Comparison of ENCODE assay signal across 33 cellular contexts in the genomic region with DNA sequence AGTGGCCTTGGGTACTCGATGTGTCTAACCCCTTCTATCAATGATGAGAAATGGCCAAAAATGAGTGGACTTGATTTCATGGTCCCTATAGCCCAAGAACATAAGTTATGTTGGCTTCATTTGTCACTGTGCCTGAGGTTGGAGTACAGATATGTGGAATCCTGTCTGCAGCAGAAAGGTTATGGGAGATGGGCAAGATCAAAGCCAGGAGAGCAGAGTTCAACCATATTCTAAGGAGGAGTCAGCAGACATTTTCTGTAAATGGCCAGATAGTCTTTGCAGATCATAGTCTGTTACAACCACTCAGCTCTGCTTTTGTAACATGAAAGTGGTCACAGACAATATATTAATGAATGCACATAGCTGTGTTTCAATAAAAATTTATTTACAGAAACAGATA.
"Had no signal": no experiment of that assay in that cellular context is flagged by ENCODE, and none has a peak within 500 bp of the region (broad histone marks: within the 10 kb centered on the region; RNA-seq: fewer than 3 reads in every experiment).

No MANE protein-coding gene starts in this region.

- H3K4me3 Mint-ChIP-seq: activated CD4-positive, alpha-beta memory T cell treated with anti-CD3 and anti-CD28 coated beads, Interleukin-2, amount 10 ng/mL, durations not matched to agents 7 days and 5 days; activated CD4-positive, alpha-beta T cell treated with anti-CD3 and anti-CD28 coated beads for 36 hours; activated CD4-positive, alpha-beta T cell treated with anti-CD3 and anti-CD28 coated beads, Interleukin-2, amount 10 ng/mL, durations not matched to agents 7 days and 5 days; activated CD8-positive, alpha-beta memory T cell treated with anti-CD3 and anti-CD28 coated beads, Interleukin-2, amount 10 ng/mL, durations not matched to agents 7 days and 5 days; activated CD8-positive, alpha-beta T cell treated with anti-CD3 and anti-CD28 coated beads, Interleukin-2, amount 10 ng/mL, durations not matched to agents 7 days and 5 days; activated naive CD4-positive, alpha-beta T cell treated with anti-CD3 and anti-CD28 coated beads, Interleukin-2, amount 10 ng/mL, durations not matched to agents 7 days and 5 days; activated naive CD4-positive, alpha-beta T cell treated with anti-CD3 and anti-CD28 coated beads, Interleukin-2, amount 50 U/mL, for 24 hours; activated naive CD8-positive, alpha-beta T cell; activated naive CD8-positive, alpha-beta T cell treated with anti-CD3 and anti-CD28 coated beads, Interleukin-2, amount 10 ng/mL, durations not matched to agents 7 days and 5 days; activated naive CD8-positive, alpha-beta T cell treated with anti-CD3 and anti-CD28 coated beads, Interleukin-2, amount 50 U/mL, for 24 hours; activated T-cell treated with anti-CD3 and anti-CD28 coated beads, Interleukin-2, amount 50 U/mL, for 24 hours; T-cell; T-helper 17 cell; T-helper 2 cell treated with Interferon-gamma antibody and Interleukin-4, amounts not matched to agents 5 μg/mL and 100 μg/mL, for 36 hours; WTC11 had no signal

- H3K27me3 ChIP-seq: ascending aorta, brain microvascular endothelial cell, breast epithelium had no signal

- H3K4me1 Mint-ChIP-seq: activated CD4-positive, alpha-beta memory T cell treated with anti-CD3 and anti-CD28 coated beads, Interleukin-2, amount 10 ng/mL, durations not matched to agents 7 days and 5 days; activated CD4-positive, alpha-beta T cell treated with anti-CD3 and anti-CD28 coated beads for 36 hours; activated CD4-positive, alpha-beta T cell treated with anti-CD3 and anti-CD28 coated beads, Interleukin-2, amount 10 ng/mL, durations not matched to agents 7 days and 5 days; activated CD8-positive, alpha-beta memory T cell treated with anti-CD3 and anti-CD28 coated beads, Interleukin-2, amount 10 ng/mL, durations not matched to agents 7 days and 5 days; activated naive CD4-positive, alpha-beta T cell treated with anti-CD3 and anti-CD28 coated beads, Interleukin-2, amount 10 ng/mL, durations not matched to agents 7 days and 5 days; activated naive CD4-positive, alpha-beta T cell treated with anti-CD3 and anti-CD28 coated beads, Interleukin-2, amount 50 U/mL, for 24 hours; activated naive CD8-positive, alpha-beta T cell treated with anti-CD3 and anti-CD28 coated beads, Interleukin-2, amount 10 ng/mL, durations not matched to agents 7 days and 5 days; activated naive CD8-positive, alpha-beta T cell treated with anti-CD3 and anti-CD28 coated beads, Interleukin-2, amount 50 U/mL, for 24 hours; T-cell; T-helper 17 cell had no signal

- H3K36me3 Mint-ChIP-seq: activated CD8-positive, alpha-beta memory T cell treated with anti-CD3 and anti-CD28 coated beads, Interleukin-2, amount 10 ng/mL, durations not matched to agents 7 days and 5 days; activated naive CD4-positive, alpha-beta T cell treated with anti-CD3 and anti-CD28 coated beads, Interleukin-2, amount 10 ng/mL, durations not matched to agents 7 days and 5 days; activated naive CD4-positive, alpha-beta T cell treated with anti-CD3 and anti-CD28 coated beads, Interleukin-2, amount 50 U/mL, for 24 hours; activated naive CD8-positive, alpha-beta T cell; activated naive CD8-positive, alpha-beta T cell treated with anti-CD3 and anti-CD28 coated beads, Interleukin-2, amount 10 ng/mL, durations not matched to agents 7 days and 5 days; T-cell; WTC11 had no signal

- H3K9me3 ChIP-seq: ascending aorta, breast epithelium had no signal

- H3K9me3 Mint-ChIP-seq: activated CD4-positive, alpha-beta memory T cell treated with anti-CD3 and anti-CD28 coated beads, Interleukin-2, amount 10 ng/mL, durations not matched to agents 7 days and 5 days; activated CD4-positive, alpha-beta T cell treated with anti-CD3 and anti-CD28 coated beads, Interleukin-2, amount 10 ng/mL, durations not matched to agents 7 days and 5 days; activated naive CD4-positive, alpha-beta T cell treated with anti-CD3 and anti-CD28 coated beads, Interleukin-2, amount 10 ng/mL, durations not matched to agents 7 days and 5 days; activated naive CD4-positive, alpha-beta T cell treated with anti-CD3 and anti-CD28 coated beads, Interleukin-2, amount 50 U/mL, for 24 hours; activated naive CD8-positive, alpha-beta T cell treated with anti-CD3 and anti-CD28 coated beads, Interleukin-2, amount 10 ng/mL, durations not matched to agents 7 days and 5 days; activated naive CD8-positive, alpha-beta T cell treated with anti-CD3 and anti-CD28 coated beads, Interleukin-2, amount 50 U/mL, for 24 hours; activated T-cell treated with anti-CD3 and anti-CD28 coated beads, Interleukin-2, amount 50 U/mL, for 24 hours; activated T-helper 2 cell treated with anti-CD3 and anti-CD28 coated beads, Interferon-gamma antibody, Interleukin-2, Interleukin-4, amounts not matched to agents 10 μg/mL and 5 μg/mL and 100 μg/mL, durations not matched to agents 14 hours and 24 hours and 36 hours; T-cell; T-helper 2 cell treated with Interferon-gamma antibody and Interleukin-4, amounts not matched to agents 5 μg/mL and 100 μg/mL, for 36 hours; WTC11 had no signal

- H3K27ac ChIP-seq: ascending aorta, brain microvascular endothelial cell, breast epithelium, WERI-Rb-1 had no signal

- H3K36me3 ChIP-seq: ascending aorta, brain microvascular endothelial cell, breast epithelium, WERI-Rb-1 had no signal

- H3K27me3 Mint-ChIP-seq: activated CD4-positive, alpha-beta memory T cell treated with anti-CD3 and anti-CD28 coated beads, Interleukin-2, amount 10 ng/mL, durations not matched to agents 7 days and 5 days; activated CD4-positive, alpha-beta T cell treated with anti-CD3 and anti-CD28 coated beads for 36 hours; activated CD8-positive, alpha-beta memory T cell treated with anti-CD3 and anti-CD28 coated beads, Interleukin-2, amount 10 ng/mL, durations not matched to agents 7 days and 5 days; activated naive CD4-positive, alpha-beta T cell treated with anti-CD3 and anti-CD28 coated beads, Interleukin-2, amount 10 ng/mL, durations not matched to agents 7 days and 5 days; activated naive CD8-positive, alpha-beta T cell treated with anti-CD3 and anti-CD28 coated beads, Interleukin-2, amount 10 ng/mL, durations not matched to agents 7 days and 5 days; activated naive CD8-positive, alpha-beta T cell treated with anti-CD3 and anti-CD28 coated beads, Interleukin-2, amount 50 U/mL, for 24 hours; T-helper 17 cell had no signal

- H3K27ac Mint-ChIP-seq: activated CD4-positive, alpha-beta memory T cell treated with anti-CD3 and anti-CD28 coated beads, Interleukin-2, amount 10 ng/mL, durations not matched to agents 7 days and 5 days; activated CD4-positive, alpha-beta T cell treated with anti-CD3 and anti-CD28 coated beads for 36 hours; activated CD4-positive, alpha-beta T cell treated with anti-CD3 and anti-CD28 coated beads, Interleukin-2, amount 10 ng/mL, durations not matched to agents 7 days and 5 days; activated CD8-positive, alpha-beta memory T cell treated with anti-CD3 and anti-CD28 coated beads, Interleukin-2, amount 10 ng/mL, durations not matched to agents 7 days and 5 days; activated CD8-positive, alpha-beta T cell treated with anti-CD3 and anti-CD28 coated beads, Interleukin-2, amount 10 ng/mL, durations not matched to agents 7 days and 5 days; activated naive CD4-positive, alpha-beta T cell treated with anti-CD3 and anti-CD28 coated beads, Interleukin-2, amount 10 ng/mL, durations not matched to agents 7 days and 5 days; activated naive CD4-positive, alpha-beta T cell treated with anti-CD3 and anti-CD28 coated beads, Interleukin-2, amount 50 U/mL, for 24 hours; activated naive CD8-positive, alpha-beta T cell; activated naive CD8-positive, alpha-beta T cell treated with anti-CD3 and anti-CD28 coated beads, Interleukin-2, amount 10 ng/mL, durations not matched to agents 7 days and 5 days; activated naive CD8-positive, alpha-beta T cell treated with anti-CD3 and anti-CD28 coated beads, Interleukin-2, amount 50 U/mL, for 24 hours; activated T-cell treated with anti-CD3 and anti-CD28 coated beads, Interleukin-2, amount 50 U/mL, for 24 hours; activated T-helper 2 cell treated with anti-CD3 and anti-CD28 coated beads, Interferon-gamma antibody, Interleukin-2, Interleukin-4, amounts not matched to agents 10 μg/mL and 5 μg/mL and 100 μg/mL, durations not matched to agents 14 hours and 24 hours and 36 hours; T-cell; T-helper 17 cell; T-helper 2 cell treated with Interferon-gamma antibody and Interleukin-4, amounts not matched to agents 5 μg/mL and 100 μg/mL, for 36 hours; WTC11 had no signal

- H3K4me1 ChIP-seq: ascending aorta, breast epithelium had no signal

- DNase-seq: activated CD4-positive, alpha-beta memory T cell treated with anti-CD3 and anti-CD28 coated beads, Interleukin-2, amount 10 ng/mL, durations not matched to agents 7 days and 5 days; activated CD4-positive, alpha-beta T cell treated with anti-CD3 and anti-CD28 coated beads for 1 hour; activated CD4-positive, alpha-beta T cell treated with anti-CD3 and anti-CD28 coated beads for 36 hours; activated CD4-positive, alpha-beta T cell treated with anti-CD3 and anti-CD28 coated beads, Interleukin-2, amount 10 ng/mL, durations not matched to agents 7 days and 5 days; activated CD4-positive, alpha-beta T cell treated with anti-CD3 and anti-CD28 coated beads, Interleukin-2, amount 50 U/mL, for 48 hours; activated CD4-positive, CD25-positive, alpha-beta regulatory T cell; activated CD8-positive, alpha-beta memory T cell treated with anti-CD3 and anti-CD28 coated beads for 24 hours; activated CD8-positive, alpha-beta memory T cell treated with anti-CD3 and anti-CD28 coated beads, Interleukin-2, amount 10 ng/mL, durations not matched to agents 7 days and 5 days; activated CD8-positive, alpha-beta memory T cell treated with anti-CD3 and anti-CD28 coated beads, Interleukin-2, amount 50 U/mL, for 48 hours; activated CD8-positive, alpha-beta T cell treated with anti-CD3 and anti-CD28 coated beads, Interleukin-2, amount 10 ng/mL, durations not matched to agents 7 days and 5 days; activated effector memory CD4-positive, alpha-beta T cell treated with Interleukin-2 at 50 U/mL for 16 hours; activated gamma-delta T cell; activated naive CD4-positive, alpha-beta T cell treated with anti-CD3 and anti-CD28 coated beads, Interleukin-2, amount 10 ng/mL, durations not matched to agents 7 days and 5 days; activated naive CD4-positive, alpha-beta T cell treated with Interleukin-2 at 50 U/mL for 16 hours; activated naive CD8-positive, alpha-beta T cell treated with anti-CD3 and anti-CD28 coated beads, Interleukin-2, amount 10 ng/mL, durations not matched to agents 7 days and 5 days; activated naive CD8-positive, alpha-beta T cell treated with anti-CD3 and anti-CD28 coated beads, Interleukin-2, amount 50 U/mL, for 24 hours; activated T-cell treated with anti-CD3 and anti-CD28 coated beads, Interleukin-2, amount 50 U/mL, for 24 hours; activated T-cell treated with anti-CD3 and anti-CD28 coated beads, Interleukin-2, amount 50 U/mL, for 48 hours; amygdala; anterior cingulate cortex; brain microvascular endothelial cell; central memory CD4-positive, alpha-beta T cell; T-cell; T-helper 17 cell; T-helper 9 cell; WERI-Rb-1 had no signal

- H3K4me3 ChIP-seq: ascending aorta, breast epithelium had no signal
